Comparison of ENCODE assay signal across 8 cellular contexts in genomic region chr6:26249959-26250805, GRCh38.
DNase-seq lines count a peak whose midpoint lies in the region; ATAC-seq, FAIRE-seq and TF ChIP-seq lines count a peak whose summit lies in the region.

No MANE protein-coding gene starts in this region.

- H3K9me3 ChIP-seq in RWPE2 (ENCODE audit: severe bottlenecking) (no peaks in the 10 kb centered on the region), pancreas (no peaks in the 10 kb centered on the region)

- H3K4me3 ChIP-seq in Jurkat, Clone E6-1 (ENCODE audit: low read length) = peak overlapping the region; percentile 67
- H3K4me3 ChIP-seq in RWPE2 (ENCODE audit: severe bottlenecking) = peak overlapping the region; percentile 49
- peak overlapping the region in 1 of 4 donors; percentile 34 for H3K4me3 ChIP-seq in pancreas

- 6% methylated on average over 45 of the region's 45 CpGs for WGBS in pancreas, 2 donors

- ATAC-seq in GM21381 (IDR thresholded peaks at IDR 0.05; ENCODE audit: unreplicated experiment) (peak; percentile 35), RWPE2 (ENCODE audit: low read depth) (peak; percentile 50), pancreas (peak in 3 of 4 donors; percentile 43 to 69 (median 62))

- H3K27me3 ChIP-seq in RWPE2 (ENCODE audit: insufficient read depth, poor library complexity, severe bottlenecking) (no peaks in the 10 kb centered on the region), pancreas (peaks cover 0 to 53% (median 34%) of the 10 kb centered on the region in 4 donors)

- H3K4me1 ChIP-seq in RWPE2 (ENCODE audit: insufficient read depth, poor library complexity, severe bottlenecking) = peaks cover 5% of the 10 kb centered on the region
- no peaks in the 10 kb centered on the region for H3K4me1 ChIP-seq in pancreas

- no peak for FAIRE-seq in pancreas (lab: Jason Lieb, UNC)

- H3K27ac ChIP-seq in RWPE2 (ENCODE audit: poor library complexity, severe bottlenecking) (peak overlapping the region; percentile 84), pancreas (peak overlapping the region in 2 of 4 donors; percentile 5 to 42)

- H3K36me3 ChIP-seq in RWPE2 (ENCODE audit: low read depth) (no peaks in the 10 kb centered on the region), pancreas (no peaks in the 10 kb centered on the region)

- DNase-seq in COLO668 (lab: John Stamatoyannopoulos, UW; ENCODE audit: unreplicated experiment) (peak; percentile 81), RWPE2 (ENCODE audit: low spot score) (no peak), activated gamma-delta T cell (lab: John Stamatoyannopoulos, UW) (peak; percentile 38), germinal center (ENCODE audit: low spot score) (peak; percentile 40), pancreas (peak in 3 of 6 donors; percentile 13 to 48 (median 26)), NCI-H82 (lab: John Stamatoyannopoulos, UW) (no peak)
- peak; percentile 88 for DNase-seq in Jurkat, Clone E6-1 (ENCODE audit: low read depth, low spot score)

- intact Hi-C loops in pancreas (cut with DNase I) = no loop called here

- TF ChIP-seq CTCF in RWPE2 (IDR thresholded peaks at IDR 0.05; ENCODE audit: poor library complexity, severe bottlenecking) (peak; percentile 34), pancreas (IDR thresholded peaks at IDR 0.05) (no peak)

Comparison
In these comparisons a context has a peak if more than half of its experiments do, and no peak if none do; other contexts are left out.
1. DNase-seq: peak in COLO668 (single experiment), Jurkat, Clone E6-1 (single experiment), activated gamma-delta T cell (single experiment) and germinal center (single experiment); none in RWPE2 (single experiment) and NCI-H82 (single experiment).
2. Peak in every context shown above with its lines, with median percentiles within 50 percentile points of each other: ATAC-seq.